ENCODE assay signal across 10 cellular contexts in genomic region chr4:37628977-37629609, GRCh38. TPM values are rescaled to one million over a fixed set of nuclear protein-coding genes. Genes with fewer than 3 reads are reported as not detected.
DNase-seq lines count a peak whose midpoint lies in the region; ATAC-seq and TF ChIP-seq lines count a peak whose summit lies in the region.
"Had no signal": no experiment of that assay in that cellular context is flagged by ENCODE, and none has a peak within 500 bp of the region (broad histone marks: within the 10 kb centered on the region; RNA-seq: fewer than 3 reads in every experiment).

No MANE protein-coding gene starts in this region.

- DNase-seq in heart left ventricle = no peak
- no peak for DNase-seq in left ventricle myocardium inferior
- DNase-seq in amniotic epithelial cell (ENCODE audit: low read depth) = peak; percentile 96
- peak; percentile 67 for DNase-seq in islet precursor cell
- DNase-seq in aorta = no peak
- DNase-seq in activated CD8-positive, alpha-beta memory T cell treated with anti-CD3 and anti-CD28 coated beads, Interleukin-2, amount 50 U/mL, for 48 hours = no peak
- DNase-seq: anterior cingulate cortex; stimulated activated CD4-positive, alpha-beta T cell treated with anti-CD3 and anti-CD28 coated beads, Interleukin-1b, Interleukin-23, amount 100 ng/mL, for 48 hours had no signal

- ATAC-seq in heart left ventricle (peak in 3 of 4 donors; percentile 49 to 80 (median 78)), aorta (ENCODE audit: low FRiP score) (peak; percentile 81), HG02885 (IDR thresholded peaks at IDR 0.05; ENCODE audit: poor library complexity, unreplicated experiment) (no peak), GM19467 (IDR thresholded peaks at IDR 0.05; ENCODE audit: unreplicated experiment) (no peak)

- TF ChIP-seq CTCF in heart left ventricle (IDR thresholded peaks at IDR 0.05) (no peak), left ventricle myocardium inferior (IDR thresholded peaks at IDR 0.05; ENCODE audit: borderline replicate concordance) (no peak)

- TF ChIP-seq POLR2A in heart left ventricle (IDR thresholded peaks at IDR 0.05) = no peak

- peaks cover 0 to 19% (median 7%) of the 10 kb centered on the region in 12 donors for H3K4me1 ChIP-seq in heart left ventricle
- H3K4me1 ChIP-seq in left ventricle myocardium inferior = peaks cover 26% of the 10 kb centered on the region
- H3K4me1 ChIP-seq in aorta (ENCODE audit: control insufficient read depth in 1 of 2, insufficient read depth in 2 of 2, low read length in 2 of 2) = no peaks in the 10 kb centered on the region

- WGBS in heart left ventricle, 4 donors = 60 to 68% (median 67%) methylated on average over 4 of the region's 4 CpGs
- WGBS in aorta, 2 donors = 65 to 69% methylated on average over 4 of the region's 4 CpGs

- no peaks in the 10 kb centered on the region for H3K27me3 ChIP-seq in heart left ventricle
- H3K27me3 ChIP-seq in left ventricle myocardium inferior (ENCODE audit: low read depth) = no peaks in the 10 kb centered on the region
- H3K27me3 ChIP-seq in aorta (ENCODE audit: control insufficient read depth in 1 of 2, insufficient read depth in 2 of 2, low read length in 1 of 2) = no peaks in the 10 kb centered on the region

- H3K4me3 ChIP-seq in heart left ventricle = no peak overlapping the region
- H3K4me3 ChIP-seq in left ventricle myocardium inferior = no peak overlapping the region
- H3K4me3 ChIP-seq in aorta (ENCODE audit: low read length in 2 of 2) = no peak overlapping the region

- H3K27ac ChIP-seq in heart left ventricle (no peak overlapping the region), left ventricle myocardium inferior (replicated peaks) (no peak overlapping the region), aorta (ENCODE audit: low read depth in 1 of 2, low read length in 2 of 2) (no peak overlapping the region)

- H3K9me3 ChIP-seq in heart left ventricle (no peaks in the 10 kb centered on the region), left ventricle myocardium inferior (replicated peaks) (no peaks in the 10 kb centered on the region), aorta (ENCODE audit: control insufficient read depth, low read length) (no peaks in the 10 kb centered on the region)

- H3K36me3 ChIP-seq in heart left ventricle (peaks cover 0 to 64% (median 25%) of the 10 kb centered on the region in 9 donors), left ventricle myocardium inferior (peaks cover 36% of the 10 kb centered on the region), aorta (ENCODE audit: control insufficient read depth in 1 of 2, insufficient read depth in 2 of 2, low read length in 1 of 2) (no peaks in the 10 kb centered on the region)

- intact Hi-C loops in heart left ventricle (cut with DNase I) = no loop called here
- intact Hi-C loops in left ventricle myocardium inferior (cut with micrococcal nuclease) = no loop called here
- intact Hi-C loops in aorta (cut with DNase I) = no loop called here

RNA-seq across cellular contexts. Expression of gene RELL1, which starts 57.1 kb away (rescaled TPM):
- total RNA-seq in heart left ventricle = 10 to 100 TPM; 17.1 to 40.2 (median 28.5) TPM
- polyA plus RNA-seq in heart left ventricle = 1 to 10 TPM; 2.0 to 9.6 TPM
- total RNA-seq in left ventricle myocardium inferior = 22.2 TPM
- 10 to 100 TPM; 33.2 to 42.5 TPM for total RNA-seq in aorta
- 1 to 10 TPM; 1.3 to 1.4 TPM for polyA plus RNA-seq in aorta

Comparison
In these comparisons a context has a peak if more than half of its experiments do, and no peak if none do; other contexts are left out.
1. ATAC-seq: peak in heart left ventricle (3 of 4) and aorta (single experiment); none in HG02885 (single experiment) and GM19467 (single experiment).
2. DNase-seq: peak in amniotic epithelial cell (single experiment) and islet precursor cell (single experiment); none in heart left ventricle (0 of 5), left ventricle myocardium inferior (single experiment), aorta (0 of 2) and activated CD8-positive, alpha-beta memory T cell treated with anti-CD3 and anti-CD28 coated beads, Interleukin-2, amount 50 U/mL, for 48 hours (single experiment).